8 cellular contexts compared by ENCODE assay signal in the genomic region with DNA sequence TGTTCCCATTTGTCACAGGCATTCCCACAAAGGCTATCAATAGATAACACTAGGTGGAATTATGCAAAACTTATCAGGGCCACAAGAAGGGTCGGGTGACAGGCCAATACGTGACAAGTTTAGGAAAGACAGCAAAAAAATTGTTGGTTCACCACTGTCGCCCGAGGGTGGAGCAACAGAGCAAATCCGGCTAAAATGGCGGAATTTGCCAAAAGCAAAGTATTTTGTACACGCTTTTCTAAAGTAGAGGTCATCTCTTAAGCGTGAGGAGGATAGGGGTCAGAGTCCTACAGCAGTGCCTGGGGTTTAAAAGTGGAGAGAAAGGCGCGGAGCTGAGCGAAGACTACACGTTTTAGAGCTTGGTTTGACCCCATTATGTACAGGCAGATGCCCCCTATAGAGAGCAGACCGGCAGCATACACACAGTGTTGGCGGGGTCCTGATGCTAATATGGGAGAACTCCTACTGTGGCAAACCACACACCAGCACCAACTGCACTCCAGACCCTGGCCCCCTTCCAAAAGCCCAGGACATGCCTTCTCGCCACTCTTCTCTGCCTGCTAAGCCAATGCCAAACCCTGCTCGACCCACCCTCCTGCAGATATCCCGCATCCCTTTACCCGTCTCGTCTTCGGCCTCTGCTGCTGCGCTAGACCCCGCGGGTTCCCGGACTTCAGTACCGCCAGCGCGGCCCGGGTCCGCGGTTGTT. TPM values are rescaled to one million over a fixed set of nuclear protein-coding genes. Genes with fewer than 3 reads are reported as not detected.
DNase-seq lines count a peak whose midpoint lies in the region; ATAC-seq and TF ChIP-seq lines count a peak whose summit lies in the region.

No MANE protein-coding gene starts in this region.

- H3K79me2 ChIP-seq in mammary epithelial cell (ENCODE audit: insufficient read depth, low read length), result peaks cover 54% of the 10 kb centered on the region

- intact Hi-C loops in mammary epithelial cell (cut with micrococcal nuclease), result no loop called here

- DNase-seq in NCI-H524 (lab: John Stamatoyannopoulos, UW) (peak; percentile 11 to 19), NCI-H524 treated with DMSO at 0.1 percent for 48 hours (lab: John Stamatoyannopoulos, UW) (no peak), RKO (ENCODE audit: low spot score) (peak; percentile 75), mammary epithelial cell (peak; percentile 10), left kidney (ENCODE audit: low read depth, low spot score) (peak; percentile 50)
- DNase-seq in stimulated activated naive CD8-positive, alpha-beta T cell treated with anti-CD3 and anti-CD28 coated beads, Interleukin-15, amount 100 ng/mL, for 72 hours, result peak; percentile 36 to 42

- no peaks in the 10 kb centered on the region for H3K27me3 Mint-ChIP-seq in stimulated activated naive CD8-positive, alpha-beta T cell treated with anti-CD3 and anti-CD28 coated beads, Interleukin-15, amount 100 ng/mL, for 72 hours

- H3K27ac Mint-ChIP-seq in stimulated activated naive CD8-positive, alpha-beta T cell treated with anti-CD3 and anti-CD28 coated beads, Interleukin-15, amount 100 ng/mL, for 72 hours, result peak overlapping the region; percentile 93 to 98

- H3K4me1 ChIP-seq in mammary epithelial cell (ENCODE audit: insufficient read depth, low read length), result peaks cover 9% of the 10 kb centered on the region

- BruUV-seq in mammary epithelial cell (replicated peaks; lab: Mats Ljungman, UMichigan), result no TSS peak

- peak; percentile 36 for ATAC-seq in GM19467 (IDR thresholded peaks at IDR 0.05; ENCODE audit: unreplicated experiment)
- ATAC-seq in HG03469 (IDR thresholded peaks at IDR 0.05; ENCODE audit: unreplicated experiment), result peak; percentile 31
- ATAC-seq in stimulated activated naive CD8-positive, alpha-beta T cell treated with anti-CD3 and anti-CD28 coated beads, Interleukin-15, amount 100 ng/mL, for 72 hours, result peak; percentile 51

- WGBS in mammary epithelial cell (ENCODE audit: low coverage, missing lambda C conversion rate), result under 1% methylated on average over 19 of the region's 30 CpGs

- H3K9ac ChIP-seq in mammary epithelial cell (ENCODE audit: insufficient read depth, low read length), result peak overlapping the region; percentile 91

- TF ChIP-seq CTCF in mammary epithelial cell (conservative IDR thresholded peaks at IDR 0.05 in 1 of 2, IDR thresholded peaks at IDR 0.05 in 1 of 2; ENCODE audit: extremely low read depth in 1 of 2, insufficient read depth in 1 of 2, low read depth in 1 of 2, low read length in 2 of 2), result no peak

- H3K4me1 Mint-ChIP-seq in stimulated activated naive CD8-positive, alpha-beta T cell treated with anti-CD3 and anti-CD28 coated beads, Interleukin-15, amount 100 ng/mL, for 72 hours, result peaks cover 12% of the 10 kb centered on the region

- no peaks in the 10 kb centered on the region for H4K20me1 ChIP-seq in mammary epithelial cell (ENCODE audit: insufficient read depth, low read length)

- CTCF ChIA-PET in mammary epithelial cell (lab: Charles Lee; ENCODE audit: low non-redundant PET), result no interaction called here

- H2AFZ ChIP-seq in mammary epithelial cell (ENCODE audit: low read depth, low read length), result peak overlapping the region; percentile 89

- in situ Hi-C loops in mammary epithelial cell (cut with MboI; ENCODE audit: low sequenced_read_pairs in 2 of 2), result no loop called here

- H3K4me3 Mint-ChIP-seq in stimulated activated naive CD8-positive, alpha-beta T cell treated with anti-CD3 and anti-CD28 coated beads, Interleukin-15, amount 100 ng/mL, for 72 hours, result peak overlapping the region; percentile 95 to 96

- peak overlapping the region; percentile 72 to 99 (median 92) for H3K4me3 ChIP-seq in mammary epithelial cell (replicated peaks in 1 of 3; ENCODE audit: insufficient read depth in 1 of 3, low read depth in 2 of 3, low read length in 3 of 3)

- H3K9me3 Mint-ChIP-seq in stimulated activated naive CD8-positive, alpha-beta T cell treated with anti-CD3 and anti-CD28 coated beads, Interleukin-15, amount 100 ng/mL, for 72 hours, result no peaks in the 10 kb centered on the region

- peak overlapping the region; percentile 78 for H3K27ac ChIP-seq in mammary epithelial cell (ENCODE audit: insufficient read depth, low read depth, low read length)

- H3K9me3 ChIP-seq in mammary epithelial cell (replicated peaks; ENCODE audit: insufficient read depth, low read length), result no peaks in the 10 kb centered on the region

- dilution Hi-C loops in mammary epithelial cell (cut with HindIII; ENCODE audit: low sequenced_read_pairs), result no loop called here

- peaks cover 22% of the 10 kb centered on the region for H3K36me3 ChIP-seq in mammary epithelial cell (ENCODE audit: insufficient read depth, low read length)

- no peaks in the 10 kb centered on the region for H3K27me3 ChIP-seq in mammary epithelial cell (ENCODE audit: insufficient read depth, low read length)

- peak overlapping the region; percentile 81 for H3K4me2 ChIP-seq in mammary epithelial cell (ENCODE audit: insufficient read depth, low read depth, low read length)

RNA-seq across cellular contexts. Expression of a gene that starts 0.7 kb away (rescaled TPM):
- 10 to 100 TPM in 1 of 2 donors, 1 to 10 TPM in 1; 2.7 to 34.9 TPM for total RNA-seq in mammary epithelial cell
- 41.8 TPM for polyA plus RNA-seq in mammary epithelial cell
- 35.0 TPM for polyA minus RNA-seq in mammary epithelial cell

RNA-seq across cellular contexts. Expression of a gene that starts 21.8 kb away (rescaled TPM):
- total RNA-seq in mammary epithelial cell, result 10 to 100 TPM; 20.3 to 28.7 TPM
- polyA plus RNA-seq in mammary epithelial cell, result 28.1 TPM
- 34.7 TPM for polyA minus RNA-seq in mammary epithelial cell

RNA-seq across cellular contexts. Expression of a gene that starts 47.3 kb away (rescaled TPM):
- 10 to 100 TPM; 29.6 to 33.3 TPM for total RNA-seq in mammary epithelial cell
- polyA plus RNA-seq in mammary epithelial cell, result 20.1 TPM
- polyA minus RNA-seq in mammary epithelial cell, result 31.6 TPM

RNA-seq across cellular contexts. Expression of a gene that starts 58.0 kb away (rescaled TPM):
- not detected for total RNA-seq in mammary epithelial cell
- polyA plus RNA-seq in mammary epithelial cell, result 0.07 TPM
- polyA minus RNA-seq in mammary epithelial cell, result not detected
